ENCODE assay signal across 8 cellular contexts in the genomic region with DNA sequence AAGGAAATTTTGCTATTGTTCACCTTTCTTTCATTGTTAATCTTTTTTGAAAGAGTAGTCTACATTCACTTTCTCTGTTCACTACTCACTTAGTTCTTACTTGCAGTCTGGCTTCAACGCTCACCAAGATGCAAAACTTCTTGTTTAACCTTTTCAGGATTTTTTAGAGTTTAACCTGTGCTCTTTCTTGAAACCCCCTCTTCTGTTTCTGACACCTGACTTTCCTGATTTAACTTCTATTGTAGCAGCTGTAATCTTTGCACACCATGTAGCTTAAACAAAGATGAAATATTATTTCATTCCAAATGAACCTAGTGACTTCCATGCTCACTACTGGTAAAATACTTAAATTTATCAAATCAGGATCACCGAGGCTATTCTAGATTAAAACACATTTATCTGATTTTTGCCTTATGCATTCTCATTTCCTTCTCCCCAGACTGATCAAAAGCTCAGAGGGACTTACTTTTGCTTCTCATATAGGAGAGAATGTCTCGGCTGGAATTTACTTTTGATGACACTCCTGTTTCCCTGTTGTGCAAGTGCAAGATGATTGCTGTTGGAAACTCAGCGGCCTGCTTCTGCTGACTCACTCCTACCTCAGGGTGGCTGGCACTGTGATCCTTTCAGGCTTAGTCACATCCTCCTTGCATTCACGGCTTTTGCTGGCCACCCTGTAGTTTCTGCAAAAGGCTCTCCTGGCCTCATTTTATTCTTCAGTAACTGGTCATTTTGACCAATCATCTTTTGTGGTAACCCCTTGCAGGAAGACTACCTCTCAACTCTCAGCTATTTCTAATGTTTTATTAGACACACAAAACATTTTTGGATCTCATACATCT.
DNase-seq lines count a peak whose midpoint lies in the region; ATAC-seq and TF ChIP-seq lines count a peak whose summit lies in the region.

No MANE protein-coding gene starts in this region.

- peak; percentile 52 for DNase-seq in activated T-cell treated with anti-CD3 and anti-CD28 coated beads for 24 hours (ENCODE audit: low read depth)
- peak; percentile 98 for DNase-seq in fibroblast of villous mesenchyme (ENCODE audit: low read depth)
- DNase-seq in skeletal muscle cell (ENCODE audit: low read depth) = peak; percentile 98
- DNase-seq in NCI-H1417 treated with DMSO at 0.1 percent for 48 hours (lab: John Stamatoyannopoulos, UW) = no peak
- no peak for DNase-seq in endothelial cell (ENCODE audit: low spot score)

- no peak for TF ChIP-seq CTCF in fibroblast of villous mesenchyme (IDR thresholded peaks at IDR 0.05; ENCODE audit: insufficient read depth, low read depth, low read length)
- no peak for TF ChIP-seq CTCF in endothelial cell (IDR thresholded peaks at IDR 0.05; ENCODE audit: unreplicated experiment)

- H3K27me3 Mint-ChIP-seq in endothelial cell (ENCODE audit: unreplicated experiment) = no peaks in the 10 kb centered on the region

- H3K36me3 Mint-ChIP-seq in endothelial cell (ENCODE audit: low read depth, unreplicated experiment) = no peaks in the 10 kb centered on the region

- ATAC-seq in GM19043 (IDR thresholded peaks at IDR 0.05; ENCODE audit: low read depth, unreplicated experiment) (peak; percentile 81), GM19455 (IDR thresholded peaks at IDR 0.05; ENCODE audit: unreplicated experiment) (no peak)

- TF ChIP-seq EP300 in Ishikawa (IDR thresholded peaks at IDR 0.05; ENCODE audit: borderline replicate concordance) = no peak; the same call in 1 of the 2 replicates

- H3K4me3 ChIP-seq in fibroblast of villous mesenchyme (ENCODE audit: low read depth, low read length) (peak overlapping the region; percentile 21), skeletal muscle cell (ENCODE audit: low read depth, low read length) (peak overlapping the region; percentile 22)

- H3K9me3 Mint-ChIP-seq in endothelial cell (ENCODE audit: unreplicated experiment) = no peaks in the 10 kb centered on the region

- H3K27ac Mint-ChIP-seq in endothelial cell (ENCODE audit: unreplicated experiment) = no peak overlapping the region

- TF ChIP-seq RAD21 in Ishikawa (IDR thresholded peaks at IDR 0.05; ENCODE audit: low read depth) = no peak

- no peaks in the 10 kb centered on the region for H3K4me1 Mint-ChIP-seq in endothelial cell (ENCODE audit: unreplicated experiment)

- no peak overlapping the region for H3K4me3 Mint-ChIP-seq in endothelial cell (ENCODE audit: unreplicated experiment)

TF ChIP-seq in Ishikawa, 13 proteins besides CTCF, POLR2A, EP300 and RAD21:
- TF ChIP-seq, protein P1, sequence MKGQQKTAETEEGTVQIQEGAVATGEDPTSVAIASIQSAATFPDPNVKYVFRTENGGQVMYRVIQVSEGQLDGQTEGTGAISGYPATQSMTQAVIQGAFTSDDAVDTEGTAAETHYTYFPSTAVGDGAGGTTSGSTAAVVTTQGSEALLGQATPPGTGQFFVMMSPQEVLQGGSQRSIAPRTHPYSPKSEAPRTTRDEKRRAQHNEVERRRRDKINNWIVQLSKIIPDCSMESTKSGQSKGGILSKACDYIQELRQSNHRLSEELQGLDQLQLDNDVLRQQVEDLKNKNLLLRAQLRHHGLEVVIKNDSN (IDR thresholded peaks at IDR 0.05) = 0 out of 2 replicates have a peak, but pooled peaks have one; percentile 24
- TF ChIP-seq FOXM1 (IDR thresholded peaks at IDR 0.05; ENCODE audit: borderline replicate concordance, low read depth) (no peak), TEAD4 (IDR thresholded peaks at IDR 0.05) (peak; percentile 47), CEBPB (IDR thresholded peaks at IDR 0.05) (peak; percentile 81), TCF12 (IDR thresholded peaks at IDR 0.05; ENCODE audit: low read depth) (no peak)

Comparison
In these comparisons a context has a peak if more than half of its experiments do, and no peak if none do; other contexts are left out.
1. DNase-seq: peak in activated T-cell treated with anti-CD3 and anti-CD28 coated beads for 24 hours (single experiment), fibroblast of villous mesenchyme (single experiment) and skeletal muscle cell (single experiment); none in NCI-H1417 treated with DMSO at 0.1 percent for 48 hours (single experiment) and endothelial cell (single experiment).